12 cellular contexts compared by ENCODE assay signal in the genomic region with DNA sequence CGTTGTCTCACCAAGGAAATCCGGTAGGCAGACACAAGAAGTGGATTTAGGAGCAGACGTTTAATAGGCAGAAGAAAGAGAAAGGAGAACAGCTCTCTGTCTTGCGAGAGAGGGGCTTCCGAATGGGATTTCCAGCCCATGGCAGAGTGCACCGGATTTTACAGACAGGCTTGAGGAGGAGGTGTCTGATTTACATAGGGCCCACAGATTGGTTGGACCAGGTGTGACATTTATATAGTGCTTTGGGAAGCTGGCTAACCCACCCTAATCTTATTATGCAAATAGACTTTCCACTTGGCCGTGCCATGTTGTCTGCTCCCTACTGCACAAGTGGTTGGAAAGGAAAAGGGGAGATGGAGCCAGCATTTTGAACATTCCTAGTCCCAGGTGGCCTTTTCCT. TPM values are rescaled to one million over a fixed set of nuclear protein-coding genes. Genes with fewer than 3 reads are reported as not detected.
DNase-seq lines count a peak whose midpoint lies in the region; ATAC-seq and TF ChIP-seq lines count a peak whose summit lies in the region.
"Had no signal": no experiment of that assay in that cellular context is flagged by ENCODE, and none has a peak within 500 bp of the region (broad histone marks: within the 10 kb centered on the region; RNA-seq: fewer than 3 reads in every experiment).

No MANE protein-coding gene starts in this region.

- H3K27me3 Mint-ChIP-seq in WTC11 (ENCODE audit: low read depth) (no peaks in the 10 kb centered on the region), neural progenitor cell (ENCODE audit: insufficient read depth, low read depth) (peaks cover 4% of the 10 kb centered on the region)

- no peak overlapping the region for H3K4me3 Mint-ChIP-seq in WTC11
- H3K4me3 Mint-ChIP-seq in neural progenitor cell = no peak overlapping the region
- H3K4me3 Mint-ChIP-seq: activated CD4-positive, alpha-beta memory T cell treated with anti-CD3 and anti-CD28 coated beads for 36 hours; natural killer cell treated with Interleukin-12 subunit alpha and Interleukin-12 subunit beta and Interleukin-15 and Interleukin-18, amount 100 ng/mL, for 72 hours had no signal

- H3K36me3 ChIP-seq in neural progenitor cell = no peaks in the 10 kb centered on the region

- ATAC-seq in WTC11 (peak; percentile 73), HG02798 (IDR thresholded peaks at IDR 0.05; ENCODE audit: poor library complexity, unreplicated experiment) (no peak), HG03442 (IDR thresholded peaks at IDR 0.05; ENCODE audit: unreplicated experiment) (no peak)
- ATAC-seq: natural killer cell treated with Interleukin-12 subunit alpha and Interleukin-12 subunit beta and Interleukin-15 and Interleukin-18, amount 100 ng/mL, for 72 hours had no signal

- POLR2A ChIA-PET in WTC11 (lab: Charles Lee) = no interaction called here

- H3K4me1 Mint-ChIP-seq in WTC11 (peaks cover 7% of the 10 kb centered on the region; the same call in 1 of the 2 replicates), neural progenitor cell (peaks cover 3% of the 10 kb centered on the region)

- CTCF ChIA-PET in WTC11 (lab: Charles Lee) = interaction anchor here (0.7 to 1.8 kb wide), 3 partner anchors 10 to 27 kb away, joined by 4 to 8 read pairs (median 4); no protein-coding TSS in a partner anchor

- H3K4me2 ChIP-seq in neural progenitor cell = peak overlapping the region; percentile 15

- no peak for TF ChIP-seq CTCF in WTC11 (IDR thresholded peaks at IDR 0.05)
- no peak for TF ChIP-seq CTCF in neural progenitor cell (IDR thresholded peaks at IDR 0.05)

- H3K27ac Mint-ChIP-seq in WTC11 (no peak overlapping the region), neural progenitor cell (no peak overlapping the region)
- H3K27ac Mint-ChIP-seq: activated CD4-positive, alpha-beta memory T cell treated with anti-CD3 and anti-CD28 coated beads for 36 hours; natural killer cell treated with Interleukin-12 subunit alpha and Interleukin-12 subunit beta and Interleukin-15 and Interleukin-18, amount 100 ng/mL, for 72 hours had no signal

- no peak overlapping the region for H3K27ac ChIP-seq in neural progenitor cell
- H3K27ac ChIP-seq: C4-2B, skin epidermis had no signal

- no peaks in the 10 kb centered on the region for H4K20me1 ChIP-seq in neural progenitor cell (ENCODE audit: low read depth)

- H2AFZ ChIP-seq in neural progenitor cell (replicated peaks) = no peak overlapping the region

- H3K36me3 Mint-ChIP-seq in WTC11 = no peaks in the 10 kb centered on the region
- H3K36me3 Mint-ChIP-seq in neural progenitor cell = peaks cover 5% of the 10 kb centered on the region
- H3K36me3 Mint-ChIP-seq: activated CD4-positive, alpha-beta memory T cell treated with anti-CD3 and anti-CD28 coated beads for 36 hours; natural killer cell treated with Interleukin-12 subunit alpha and Interleukin-12 subunit beta and Interleukin-15 and Interleukin-18, amount 100 ng/mL, for 72 hours had no signal

- peaks cover 5% of the 10 kb centered on the region for H3K9me3 Mint-ChIP-seq in WTC11
- peaks cover 2% of the 10 kb centered on the region for H3K9me3 Mint-ChIP-seq in neural progenitor cell
- H3K9me3 Mint-ChIP-seq: activated CD4-positive, alpha-beta memory T cell treated with anti-CD3 and anti-CD28 coated beads for 36 hours; natural killer cell treated with Interleukin-12 subunit alpha and Interleukin-12 subunit beta and Interleukin-15 and Interleukin-18, amount 100 ng/mL, for 72 hours had no signal

- H3K9ac ChIP-seq in neural progenitor cell = no peak overlapping the region

- H3K79me2 ChIP-seq in neural progenitor cell (ENCODE audit: low read depth) = no peaks in the 10 kb centered on the region

- no peaks in the 10 kb centered on the region for H3K9me3 ChIP-seq in neural progenitor cell (ENCODE audit: low read depth)

- peak; percentile 59 for DNase-seq in ELF-1 (ENCODE audit: low read depth, low spot score)
- peak; percentile 90 for DNase-seq in NCI-H2171 treated with DMSO at 0.1 percent for 48 hours (lab: John Stamatoyannopoulos, UW)
- DNase-seq in WTC11 (ENCODE audit: low spot score) = no peak
- DNase-seq in neural progenitor cell (ENCODE audit: low spot score) = peak; percentile 64
- DNase-seq in HuH-7 (ENCODE audit: low spot score) = no peak
- DNase-seq: activated CD4-positive, alpha-beta memory T cell treated with anti-CD3 and anti-CD28 coated beads for 36 hours; T-helper 2 cell had no signal

- peaks cover 14% of the 10 kb centered on the region for H3F3A ChIP-seq in neural progenitor cell (ENCODE audit: low read depth)

- H3K4me1 ChIP-seq in neural progenitor cell = peaks cover 7% of the 10 kb centered on the region

- no peaks in the 10 kb centered on the region for H3K27me3 ChIP-seq in neural progenitor cell

- no peak overlapping the region for H3K4me3 ChIP-seq in neural progenitor cell
- H3K4me3 ChIP-seq: skin epidermis had no signal

TF ChIP-seq in WTC11, 78 proteins besides CTCF, POLR2A, EP300 and RAD21:
- TF ChIP-seq, protein P1, sequence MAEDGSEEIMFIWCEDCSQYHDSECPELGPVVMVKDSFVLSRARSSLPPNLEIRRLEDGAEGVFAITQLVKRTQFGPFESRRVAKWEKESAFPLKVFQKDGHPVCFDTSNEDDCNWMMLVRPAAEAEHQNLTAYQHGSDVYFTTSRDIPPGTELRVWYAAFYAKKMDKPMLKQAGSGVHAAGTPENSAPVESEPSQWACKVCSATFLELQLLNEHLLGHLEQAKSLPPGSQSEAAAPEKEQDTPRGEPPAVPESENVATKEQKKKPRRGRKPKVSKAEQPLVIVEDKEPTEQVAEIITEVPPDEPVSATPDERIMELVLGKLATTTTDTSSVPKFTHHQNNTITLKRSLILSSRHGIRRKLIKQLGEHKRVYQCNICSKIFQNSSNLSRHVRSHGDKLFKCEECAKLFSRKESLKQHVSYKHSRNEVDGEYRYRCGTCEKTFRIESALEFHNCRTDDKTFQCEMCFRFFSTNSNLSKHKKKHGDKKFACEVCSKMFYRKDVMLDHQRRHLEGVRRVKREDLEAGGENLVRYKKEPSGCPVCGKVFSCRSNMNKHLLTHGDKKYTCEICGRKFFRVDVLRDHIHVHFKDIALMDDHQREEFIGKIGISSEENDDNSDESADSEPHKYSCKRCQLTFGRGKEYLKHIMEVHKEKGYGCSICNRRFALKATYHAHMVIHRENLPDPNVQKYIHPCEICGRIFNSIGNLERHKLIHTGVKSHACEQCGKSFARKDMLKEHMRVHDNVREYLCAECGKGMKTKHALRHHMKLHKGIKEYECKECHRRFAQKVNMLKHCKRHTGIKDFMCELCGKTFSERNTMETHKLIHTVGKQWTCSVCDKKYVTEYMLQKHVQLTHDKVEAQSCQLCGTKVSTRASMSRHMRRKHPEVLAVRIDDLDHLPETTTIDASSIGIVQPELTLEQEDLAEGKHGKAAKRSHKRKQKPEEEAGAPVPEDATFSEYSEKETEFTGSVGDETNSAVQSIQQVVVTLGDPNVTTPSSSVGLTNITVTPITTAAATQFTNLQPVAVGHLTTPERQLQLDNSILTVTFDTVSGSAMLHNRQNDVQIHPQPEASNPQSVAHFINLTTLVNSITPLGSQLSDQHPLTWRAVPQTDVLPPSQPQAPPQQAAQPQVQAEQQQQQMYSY (CRISPR knock-in tag; IDR thresholded peaks at IDR 0.05) = peak; percentile 66
- TF ChIP-seq SMAD4 (CRISPR knock-in tag; IDR thresholded peaks at IDR 0.05) = no peak
- TF ChIP-seq CBFB (CRISPR knock-in tag; IDR thresholded peaks at IDR 0.05; ENCODE audit: low read depth) = no peak

RNA-seq across cellular contexts. Expression of a gene that starts 57.8 kb away (rescaled TPM):
- total RNA-seq in WTC11 (2021) = 12.0 to 13.6 TPM (median 13.0 TPM) in 3 replicates
- 47.7 and 68.5 TPM in 2 replicates for total RNA-seq in neural progenitor cell (ENCODE audit: low replicate concordance)

RNA-seq across cellular contexts. Expression of a gene that starts 58.2 kb away (rescaled TPM):
- total RNA-seq in WTC11 (2021) (100.0 to 105 TPM (median 104 TPM) in 3 replicates), neural progenitor cell (ENCODE audit: low replicate concordance) (100 and 126 TPM in 2 replicates)

Comparison
In these comparisons a context has a peak if more than half of its experiments do, and no peak if none do; other contexts are left out.
1. DNase-seq: peak in ELF-1 (single experiment), NCI-H2171 treated with DMSO at 0.1 percent for 48 hours (single experiment) and neural progenitor cell (single experiment); none in WTC11 (single experiment) and HuH-7 (single experiment).